Comparison of ENCODE assay signal across 8 cellular contexts in genomic region chr1:21937034-21937371, GRCh38. TPM values are rescaled to one million over a fixed set of nuclear protein-coding genes. Genes with fewer than 3 reads are reported as not detected.
DNase-seq lines count a peak whose midpoint lies in the region; ATAC-seq and TF ChIP-seq lines count a peak whose summit lies in the region.

HSPG2 (minus strand) TSS chr1:21937310; CDS start chr1:21937217, 93 bp downstream.

- peaks cover 18% of the 10 kb centered on the region for H3K4me1 Mint-ChIP-seq in activated naive CD4-positive, alpha-beta T cell treated with anti-CD3 and anti-CD28 coated beads, Interleukin-2, amount 10 ng/mL, durations not matched to agents 7 days and 5 days
- peaks cover 12% of the 10 kb centered on the region for H3K4me1 Mint-ChIP-seq in central memory CD8-positive, alpha-beta T cell
- peaks cover 51% of the 10 kb centered on the region for H3K4me1 Mint-ChIP-seq in type B pancreatic cell (ENCODE audit: unreplicated experiment)

- TF ChIP-seq CTCF in type B pancreatic cell (conservative IDR thresholded peaks at IDR 0.05): no peak

- H3K27ac Mint-ChIP-seq in activated naive CD4-positive, alpha-beta T cell treated with anti-CD3 and anti-CD28 coated beads, Interleukin-2, amount 10 ng/mL, durations not matched to agents 7 days and 5 days: no peak within 1 kb of the TSS
- H3K27ac Mint-ChIP-seq in central memory CD8-positive, alpha-beta T cell (ENCODE audit: low read depth): peak within 1 kb of the TSS; percentile 23
- peak within 1 kb of the TSS; percentile 91 for H3K27ac Mint-ChIP-seq in type B pancreatic cell

- H3K4me3 Mint-ChIP-seq in activated naive CD4-positive, alpha-beta T cell treated with anti-CD3 and anti-CD28 coated beads, Interleukin-2, amount 10 ng/mL, durations not matched to agents 7 days and 5 days: peak within 1 kb of the TSS; percentile 78
- H3K4me3 Mint-ChIP-seq in central memory CD8-positive, alpha-beta T cell: peak within 1 kb of the TSS; percentile 87
- H3K4me3 Mint-ChIP-seq in type B pancreatic cell: peak within 1 kb of the TSS; percentile 90

- CTCF ChIA-PET in activated naive CD4-positive, alpha-beta T cell treated with anti-CD3 and anti-CD28 coated beads, Interleukin-2, amount 10 ng/mL, durations not matched to agents 7 days and 5 days (lab: Charles Lee): no interaction called here

- peak; percentile 36 for ATAC-seq in central memory CD8-positive, alpha-beta T cell (replicated peaks; ENCODE audit: extremely low read depth, poor library complexity, severe bottlenecking)

- no peak for DNase-seq in activated naive CD4-positive, alpha-beta T cell treated with anti-CD3 and anti-CD28 coated beads, Interleukin-2, amount 10 ng/mL, durations not matched to agents 7 days and 5 days
- no peak for DNase-seq in activated naive CD4-positive, alpha-beta T cell (lab: John Stamatoyannopoulos, UW)
- no peak for DNase-seq in central memory CD8-positive, alpha-beta T cell (ENCODE audit: low spot score in 2 of 2)
- DNase-seq in lung microvascular endothelial cell (ENCODE audit: low read depth in 2 of 2): no peak
- DNase-seq in type B pancreatic cell (ENCODE audit: extremely low spot score, unreplicated experiment): no peak
- DNase-seq in retina: no peak
- DNase-seq in NCI-H187 treated with DMSO at 0.1 percent for 48 hours (lab: John Stamatoyannopoulos, UW): no peak
- no peak for DNase-seq in dedifferentiated amniotic fluid mesenchymal stem cell (ENCODE audit: extremely low spot score)

- peaks cover 73% of the 10 kb centered on the region for H3K27me3 Mint-ChIP-seq in activated naive CD4-positive, alpha-beta T cell treated with anti-CD3 and anti-CD28 coated beads, Interleukin-2, amount 10 ng/mL, durations not matched to agents 7 days and 5 days
- H3K27me3 Mint-ChIP-seq in central memory CD8-positive, alpha-beta T cell: peaks cover 38% of the 10 kb centered on the region
- H3K27me3 Mint-ChIP-seq in type B pancreatic cell: no peaks in the 10 kb centered on the region

- H3K36me3 Mint-ChIP-seq in activated naive CD4-positive, alpha-beta T cell treated with anti-CD3 and anti-CD28 coated beads, Interleukin-2, amount 10 ng/mL, durations not matched to agents 7 days and 5 days: no peaks in the 10 kb centered on the region
- peaks cover 4% of the 10 kb centered on the region for H3K36me3 Mint-ChIP-seq in central memory CD8-positive, alpha-beta T cell (ENCODE audit: insufficient read depth)
- no peaks in the 10 kb centered on the region for H3K36me3 Mint-ChIP-seq in type B pancreatic cell

- H3K9me3 Mint-ChIP-seq in activated naive CD4-positive, alpha-beta T cell treated with anti-CD3 and anti-CD28 coated beads, Interleukin-2, amount 10 ng/mL, durations not matched to agents 7 days and 5 days: no peaks in the 10 kb centered on the region
- no peaks in the 10 kb centered on the region for H3K9me3 Mint-ChIP-seq in central memory CD8-positive, alpha-beta T cell
- no peaks in the 10 kb centered on the region for H3K9me3 Mint-ChIP-seq in type B pancreatic cell

RNA-seq across cellular contexts. Expression of gene HSPG2, which starts in this region (rescaled TPM):
- total RNA-seq in lung microvascular endothelial cell: 250 and 367 TPM in 2 replicates
- total RNA-seq in type B pancreatic cell (ENCODE audit: low replicate concordance): 124 and 130 TPM in 2 replicates
